In genomic region chr18:58805482-58806187, GRCh38 we compare ENCODE assay signal across 13 cellular contexts. TPM values are rescaled to one million over a fixed set of nuclear protein-coding genes. Genes with fewer than 3 reads are reported as not detected.
DNase-seq lines count a peak whose midpoint lies in the region; ATAC-seq and TF ChIP-seq lines count a peak whose summit lies in the region.
"Had no signal": no experiment of that assay in that cellular context is flagged by ENCODE, and none has a peak within 500 bp of the region (broad histone marks: within the 10 kb centered on the region; RNA-seq: fewer than 3 reads in every experiment).

No MANE protein-coding gene starts in this region.

- H3K27me3 ChIP-seq in neural progenitor cell: no peaks in the 10 kb centered on the region
- H3K27me3 ChIP-seq: BE2C had no signal

- peaks cover 12% of the 10 kb centered on the region for H3F3A ChIP-seq in neural progenitor cell (ENCODE audit: low read depth)

- DNase-seq in EH (ENCODE audit: low read depth) (peak; percentile 20), NCI-H2029 (lab: John Stamatoyannopoulos, UW) (peak; percentile 61), SK-N-DZ (ENCODE audit: low spot score) (peak; percentile 49), neural progenitor cell (ENCODE audit: low spot score) (peak; percentile 72)
- no peak for DNase-seq in activated T-cell treated with anti-CD3 and anti-CD28 coated beads, Interleukin-2, amount 50 U/mL, for 4 hours
- DNase-seq: activated naive CD4-positive, alpha-beta T cell; BE2C; foreskin fibroblast; Right ventricle myocardium superior had no signal

- peak overlapping the region; percentile 64 for H3K27ac ChIP-seq in neural progenitor cell

- peaks cover 12% of the 10 kb centered on the region for H3K9me3 Mint-ChIP-seq in neural progenitor cell
- no peaks in the 10 kb centered on the region for H3K9me3 Mint-ChIP-seq in activated T-cell treated with anti-CD3 and anti-CD28 coated beads, Interleukin-2, amount 50 U/mL, for 4 hours

- peaks cover 39% of the 10 kb centered on the region for H3K4me1 Mint-ChIP-seq in neural progenitor cell
- H3K4me1 Mint-ChIP-seq in activated T-cell treated with anti-CD3 and anti-CD28 coated beads, Interleukin-2, amount 50 U/mL, for 4 hours (ENCODE audit: low read depth): no peaks in the 10 kb centered on the region

- no peak overlapping the region for H3K9ac ChIP-seq in neural progenitor cell

- H3K27ac Mint-ChIP-seq in neural progenitor cell: peak overlapping the region; percentile 93

- no peaks in the 10 kb centered on the region for H3K9me3 ChIP-seq in neural progenitor cell (ENCODE audit: low read depth)
- H3K9me3 ChIP-seq: BE2C had no signal

- H3K4me1 ChIP-seq in neural progenitor cell: peaks cover 14% of the 10 kb centered on the region
- H3K4me1 ChIP-seq: BE2C had no signal

- no peak overlapping the region for H2AFZ ChIP-seq in neural progenitor cell (replicated peaks)

- peak overlapping the region; percentile 19 for H3K4me3 ChIP-seq in neural progenitor cell

- H3K4me2 ChIP-seq in neural progenitor cell: peak overlapping the region; percentile 70

- H3K27me3 Mint-ChIP-seq in neural progenitor cell (ENCODE audit: insufficient read depth, low read depth): peaks cover 13% of the 10 kb centered on the region
- peaks cover 24% of the 10 kb centered on the region for H3K27me3 Mint-ChIP-seq in activated T-cell treated with anti-CD3 and anti-CD28 coated beads, Interleukin-2, amount 50 U/mL, for 4 hours (ENCODE audit: low read depth)

- ATAC-seq in activated T-cell treated with anti-CD3 and anti-CD28 coated beads, Interleukin-2, amount 50 U/mL, for 4 hours: no peak
- ATAC-seq in HG03460 (IDR thresholded peaks at IDR 0.05; ENCODE audit: unreplicated experiment): no peak
- ATAC-seq in GM18517 (IDR thresholded peaks at IDR 0.05; ENCODE audit: unreplicated experiment): no peak
- ATAC-seq in HG02938 (IDR thresholded peaks at IDR 0.05; ENCODE audit: unreplicated experiment): no peak
- ATAC-seq: left lobe of liver had no signal

- H4K20me1 ChIP-seq in neural progenitor cell (ENCODE audit: low read depth): no peaks in the 10 kb centered on the region

- H3K4me3 Mint-ChIP-seq in neural progenitor cell: no peak overlapping the region
- H3K4me3 Mint-ChIP-seq in activated T-cell treated with anti-CD3 and anti-CD28 coated beads, Interleukin-2, amount 50 U/mL, for 4 hours: no peak overlapping the region

- H3K36me3 ChIP-seq in neural progenitor cell: no peaks in the 10 kb centered on the region
- H3K36me3 ChIP-seq: BE2C had no signal

- no peaks in the 10 kb centered on the region for H3K79me2 ChIP-seq in neural progenitor cell (ENCODE audit: low read depth)

- peaks cover 6% of the 10 kb centered on the region for H3K36me3 Mint-ChIP-seq in neural progenitor cell
- no peaks in the 10 kb centered on the region for H3K36me3 Mint-ChIP-seq in activated T-cell treated with anti-CD3 and anti-CD28 coated beads, Interleukin-2, amount 50 U/mL, for 4 hours (ENCODE audit: insufficient read depth)

- TF ChIP-seq CTCF in neural progenitor cell (IDR thresholded peaks at IDR 0.05): no peak

RNA-seq across cellular contexts. Expression of gene ZNF532, which starts 59.0 kb away (rescaled TPM):
- 42.6 and 65.6 TPM in 2 replicates for polyA plus RNA-seq in SK-N-DZ (2014; cell fraction: cytosol; rRNA removed)
- 43.0 and 70.1 TPM in 2 replicates for polyA plus RNA-seq in SK-N-DZ (2014; cell fraction: nucleus; rRNA removed)
- 121 and 137 TPM in 2 replicates for total RNA-seq in neural progenitor cell (ENCODE audit: low replicate concordance)
- 1 to 10 TPM; 4.3 to 6.1 (median 5.6) TPM for total RNA-seq in activated T-cell treated with anti-CD3 and anti-CD28 coated beads, Interleukin-2, amount 50 U/mL, for 4 hours

Comparison
In these comparisons a context has a peak if more than half of its experiments do, and no peak if none do; other contexts are left out.
1. RNA of gene ZNF532, which starts 59.0 kb away (total RNA-seq): 121 to 137 TPM in neural progenitor cell; 4.3 to 6.1 TPM in activated T-cell treated with anti-CD3 and anti-CD28 coated beads, Interleukin-2, amount 50 U/mL, for 4 hours; every median in the first group is over 10 times any median in the second.